Comparison of ENCODE assay signal across 8 cellular contexts in genomic region chr2:102082591-102083586, GRCh38. TPM values are rescaled to one million over a fixed set of nuclear protein-coding genes. Genes with fewer than 3 reads are reported as not detected.
DNase-seq lines count a peak whose midpoint lies in the region; ATAC-seq, FAIRE-seq and TF ChIP-seq lines count a peak whose summit lies in the region.

No MANE protein-coding gene starts in this region.

- peak overlapping the region; percentile 65 for H3K4me3 Mint-ChIP-seq in activated CD4-positive, alpha-beta T cell treated with anti-CD3 and anti-CD28 coated beads, Interleukin-2, amount 10 ng/mL, durations not matched to agents 24 days and 14 days

- FAIRE-seq in HTR-8/SVneo (lab: Jason Lieb, UNC): no peak

- TF ChIP-seq CTCF in psoas muscle (IDR thresholded peaks at IDR 0.05): no peak

- no peaks in the 10 kb centered on the region for H3K27me3 ChIP-seq in psoas muscle (ENCODE audit: insufficient read depth in 3 of 3, low read length in 2 of 3)

- H3K9me3 Mint-ChIP-seq in activated CD4-positive, alpha-beta T cell treated with anti-CD3 and anti-CD28 coated beads, Interleukin-2, amount 10 ng/mL, durations not matched to agents 24 days and 14 days: peaks cover 16% of the 10 kb centered on the region

- peak overlapping the region; percentile 53 for H3K27ac ChIP-seq in psoas muscle

- intact Hi-C loops in activated CD4-positive, alpha-beta T cell treated with anti-CD3 and anti-CD28 coated beads, Interleukin-2, amount 10 ng/mL, durations not matched to agents 24 days and 14 days (cut with micrococcal nuclease): loop anchor here (5.0 kb wide), 8 partner anchors 34 to 366 kb away; no protein-coding TSS in a partner anchor
- intact Hi-C loops in psoas muscle (cut with DNase I): no loop called here
- intact Hi-C loops in posterior vena cava (cut with DNase I): no loop called here

- peaks cover 10% of the 10 kb centered on the region for H3K27me3 Mint-ChIP-seq in activated CD4-positive, alpha-beta T cell treated with anti-CD3 and anti-CD28 coated beads, Interleukin-2, amount 10 ng/mL, durations not matched to agents 24 days and 14 days

- no peaks in the 10 kb centered on the region for H3K36me3 ChIP-seq in psoas muscle (ENCODE audit: insufficient read depth in 1 of 2, low read depth in 1 of 2)

- H3K9me3 ChIP-seq in psoas muscle: no peaks in the 10 kb centered on the region

- peak overlapping the region; percentile 90 for H3K27ac Mint-ChIP-seq in activated CD4-positive, alpha-beta T cell treated with anti-CD3 and anti-CD28 coated beads, Interleukin-2, amount 10 ng/mL, durations not matched to agents 24 days and 14 days

- H3K4me1 Mint-ChIP-seq in activated CD4-positive, alpha-beta T cell treated with anti-CD3 and anti-CD28 coated beads, Interleukin-2, amount 10 ng/mL, durations not matched to agents 24 days and 14 days: peaks cover 31% of the 10 kb centered on the region

- H3K4me1 ChIP-seq in psoas muscle: peaks cover 36% of the 10 kb centered on the region

- DNase-seq in DMS53 treated with DMSO at 0.1 percent for 48 hours (lab: John Stamatoyannopoulos, UW; ENCODE audit: unreplicated experiment): peak; percentile 73
- peak; percentile 45 for DNase-seq in HS-5 (ENCODE audit: low read depth)
- peak; percentile 81 for DNase-seq in activated CD4-positive, alpha-beta T cell treated with anti-CD3 and anti-CD28 coated beads, Interleukin-2, amount 10 ng/mL, durations not matched to agents 24 days and 14 days
- DNase-seq in psoas muscle: no peak
- DNase-seq in HTR-8/SVneo (ENCODE audit: insufficient read length, low spot score): no peak
- DNase-seq in posterior vena cava (ENCODE audit: low spot score): no peak

- no peaks in the 10 kb centered on the region for H3K36me3 Mint-ChIP-seq in activated CD4-positive, alpha-beta T cell treated with anti-CD3 and anti-CD28 coated beads, Interleukin-2, amount 10 ng/mL, durations not matched to agents 24 days and 14 days (ENCODE audit: low read depth)

- peak; percentile 82 for ATAC-seq in GM21390 (IDR thresholded peaks at IDR 0.05; ENCODE audit: unreplicated experiment)
- ATAC-seq in esophagus mucosa: peak; percentile 52
- ATAC-seq in psoas muscle: peak; percentile 39 to 86 (median 80)

- 52 to 58% (median 54%) methylated on average over 11 of the region's 11 CpGs for WGBS in psoas muscle, 3 donors

- no peak overlapping the region for H3K4me3 ChIP-seq in psoas muscle

RNA-seq across cellular contexts. Expression of gene IL1R1, which starts 59.7 kb away (rescaled TPM):
- 1.7 and 2.2 TPM in 2 replicates for total RNA-seq in activated CD4-positive, alpha-beta T cell treated with anti-CD3 and anti-CD28 coated beads, Interleukin-2, amount 10 ng/mL, durations not matched to agents 24 days and 14 days
- total RNA-seq in esophagus mucosa (19.1 TPM), psoas muscle (10 to 100 TPM; 15.9 to 39.8 (median 26.8) TPM), posterior vena cava (100 to 1,000 TPM; 147 to 189 TPM)
- 10 to 100 TPM; 10.4 to 14.3 (median 11.3) TPM for polyA plus RNA-seq in psoas muscle

Comparison
In these comparisons a context has a peak if more than half of its experiments do, and no peak if none do; other contexts are left out.
1. DNase-seq: peak in DMS53 treated with DMSO at 0.1 percent for 48 hours (single experiment), HS-5 (single experiment) and activated CD4-positive, alpha-beta T cell treated with anti-CD3 and anti-CD28 coated beads, Interleukin-2, amount 10 ng/mL, durations not matched to agents 24 days and 14 days (single experiment); none in psoas muscle (0 of 2), HTR-8/SVneo (single experiment) and posterior vena cava (single experiment).
2. Peak in every context shown above with its lines, with median percentiles within 50 percentile points of each other: ATAC-seq.